10 cellular contexts compared by ENCODE assay signal in the genomic region with DNA sequence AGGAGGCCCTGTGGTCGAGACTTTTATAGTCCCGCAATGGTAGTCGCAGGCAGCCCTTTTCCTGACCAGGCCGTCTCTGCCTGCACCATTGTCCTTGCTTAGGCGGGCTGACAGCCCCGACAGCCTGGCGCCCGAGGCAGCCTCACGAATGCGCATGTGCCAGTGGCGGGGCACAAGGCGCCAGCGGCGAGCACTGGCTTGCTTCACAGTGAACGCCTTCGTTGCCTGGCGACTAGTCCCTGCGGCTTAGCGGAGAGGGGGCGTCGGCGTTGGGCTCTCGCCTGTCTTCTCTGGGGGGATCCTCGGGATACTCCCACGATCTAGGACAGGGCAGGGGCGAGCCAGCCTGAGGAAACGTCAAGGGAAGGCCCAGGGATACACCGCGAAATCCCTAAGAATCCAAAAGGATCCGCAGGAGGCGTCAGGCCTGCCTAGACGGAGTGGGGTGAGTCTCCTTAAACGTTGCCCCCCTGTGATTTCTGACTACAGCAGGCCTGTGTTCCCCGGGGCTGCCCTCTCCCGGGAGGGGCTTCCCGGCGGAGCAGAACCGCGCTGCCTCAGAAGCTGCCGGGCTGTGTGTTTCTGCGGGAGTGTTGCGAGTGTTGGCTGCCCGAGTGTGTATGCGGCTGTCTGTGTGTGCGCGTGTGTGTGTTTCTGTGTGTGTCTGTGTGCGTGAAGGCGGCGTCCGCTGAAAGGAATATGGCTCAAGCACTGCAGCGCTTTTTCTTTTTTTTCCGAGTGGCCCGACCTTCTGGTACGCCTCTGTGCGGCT. TPM values are rescaled to one million over a fixed set of nuclear protein-coding genes. Genes with fewer than 3 reads are reported as not detected.
DNase-seq lines count a peak whose midpoint lies in the region; FAIRE-seq and TF ChIP-seq lines count a peak whose summit lies in the region.
"Had no signal": no experiment of that assay in that cellular context is flagged by ENCODE, and none has a peak within 500 bp of the region (broad histone marks: within the 10 kb centered on the region; RNA-seq: fewer than 3 reads in every experiment).

No MANE protein-coding gene starts in this region.

- no peaks in the 10 kb centered on the region for H3F3A ChIP-seq in PC-9 (ENCODE audit: insufficient read depth, low read depth)

- CTCF ChIA-PET in PC-9 (lab: Charles Lee), result no interaction called here

- H3K9me3 ChIP-seq in PC-9 (ENCODE audit: insufficient read depth, low read depth), result no peaks in the 10 kb centered on the region
- H3K9me3 ChIP-seq: SJCRH30 had no signal

- H4K20me1 ChIP-seq in PC-9 (ENCODE audit: insufficient read depth), result no peaks in the 10 kb centered on the region

- H3K4me1 ChIP-seq in PC-9 (replicated peaks; ENCODE audit: insufficient read depth), result no peaks in the 10 kb centered on the region
- H3K4me1 ChIP-seq: SJCRH30 had no signal

- peak; percentile 65 for DNase-seq in activated CD8-positive, alpha-beta memory T cell treated with anti-CD3 and anti-CD28 coated beads for 24 hours
- DNase-seq in activated CD8-positive, alpha-beta memory T cell treated with anti-CD3 and anti-CD28 coated beads, Interleukin-2, amount 50 U/mL, for 4 hours, result no peak
- DNase-seq in bronchial epithelial cell (ENCODE audit: low read depth), result peak; percentile 48
- DNase-seq in inferior parietal cortex (ENCODE audit: extremely low spot score), result peak; percentile 47
- peak; percentile 30 for DNase-seq in stimulated activated CD4-positive, alpha-beta T cell treated with anti-CD3 and anti-CD28 coated beads, Interleukin-4, amount 100 ng/mL, for 24 hours
- DNase-seq in NCI-H146 (lab: John Stamatoyannopoulos, UW), result no peak
- no peak for DNase-seq in NCI-H345 (lab: John Stamatoyannopoulos, UW)
- no peak for DNase-seq in PC-9
- DNase-seq: DND-41 had no signal

- H3K27me3 ChIP-seq in bronchial epithelial cell (ENCODE audit: control insufficient read depth, insufficient read depth, low read length) (no peaks in the 10 kb centered on the region), PC-9 (ENCODE audit: insufficient read depth, low read depth) (peaks cover 67% of the 10 kb centered on the region)
- H3K27me3 ChIP-seq: SJCRH30 had no signal

- no peaks in the 10 kb centered on the region for H3K79me2 ChIP-seq in PC-9 (ENCODE audit: low read depth)

- POLR2A ChIA-PET in PC-9 (lab: Charles Lee; ENCODE audit: unreplicated experiment), result no interaction called here

- H3K4me2 ChIP-seq in PC-9, result no peak overlapping the region

- peak overlapping the region; percentile 39 for H3K4me3 ChIP-seq in bronchial epithelial cell (ENCODE audit: low read depth, low read length)
- H3K4me3 ChIP-seq in PC-9, result no peak overlapping the region
- H3K4me3 ChIP-seq: SJCRH30 had no signal

- no peaks in the 10 kb centered on the region for H3K9me2 ChIP-seq in PC-9 (ENCODE audit: insufficient read depth)

- no peaks in the 10 kb centered on the region for H3K36me3 ChIP-seq in bronchial epithelial cell (ENCODE audit: control insufficient read depth, insufficient read depth, low read length)
- H3K36me3 ChIP-seq in PC-9 (ENCODE audit: low read depth), result no peaks in the 10 kb centered on the region
- H3K36me3 ChIP-seq: SJCRH30 had no signal

- FAIRE-seq in bronchial epithelial cell (lab: Jason Lieb, UNC), result no peak

- BruUV-seq in PC-9 (replicated peaks; lab: Mats Ljungman, UMichigan), result no TSS peak

- TF ChIP-seq CTCF in bronchial epithelial cell (IDR thresholded peaks at IDR 0.05; ENCODE audit: insufficient read depth, low read length, severe bottlenecking) (no peak), PC-9 (conservative IDR thresholded peaks at IDR 0.05) (no peak)

- H2AFZ ChIP-seq in PC-9, result no peak overlapping the region

- intact Hi-C loops in PC-9 (cut with micrococcal nuclease; ENCODE audit: unreplicated experiment), result no loop called here

- no peak overlapping the region for H3K27ac ChIP-seq in PC-9
- H3K27ac ChIP-seq: SJCRH30 had no signal

RNA-seq across cellular contexts. Expression of gene ZNF273, which starts 20.5 kb away (rescaled TPM):
- total RNA-seq in bronchial epithelial cell (2.6 and 3.1 TPM in 2 replicates), PC-9 (2021) (3.4 and 4.6 TPM in 2 replicates)

Comparison
In these comparisons a context has a peak if more than half of its experiments do, and no peak if none do; other contexts are left out.
1. DNase-seq: peak in activated CD8-positive, alpha-beta memory T cell treated with anti-CD3 and anti-CD28 coated beads for 24 hours (single experiment), bronchial epithelial cell (single experiment), inferior parietal cortex (single experiment) and stimulated activated CD4-positive, alpha-beta T cell treated with anti-CD3 and anti-CD28 coated beads, Interleukin-4, amount 100 ng/mL, for 24 hours (single experiment); none in activated CD8-positive, alpha-beta memory T cell treated with anti-CD3 and anti-CD28 coated beads, Interleukin-2, amount 50 U/mL, for 4 hours (single experiment), NCI-H146 (single experiment), NCI-H345 (single experiment) and PC-9 (0 of 2).